In the genomic region with DNA sequence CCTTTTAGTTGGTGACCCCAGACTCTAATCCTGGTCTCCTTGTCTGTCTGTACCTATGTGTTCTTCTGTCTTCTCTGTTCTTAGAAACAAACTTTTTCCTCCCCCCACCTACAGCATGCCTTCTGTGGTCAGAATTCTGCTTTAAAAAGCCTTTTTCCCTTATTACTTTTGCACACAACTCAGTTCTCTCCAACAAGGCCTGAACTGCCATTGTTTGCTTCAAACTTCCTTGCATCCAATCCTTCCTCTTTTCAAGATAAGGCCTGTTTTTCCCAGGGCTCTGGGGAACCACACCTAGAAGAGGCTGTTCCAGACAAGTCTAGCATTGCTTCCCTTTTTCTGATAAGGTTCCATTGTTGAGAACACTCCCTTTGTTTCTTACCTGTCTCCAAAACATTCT, we compare ENCODE assay signal across 14 cellular contexts. TPM values are rescaled to one million over a fixed set of nuclear protein-coding genes. Genes with fewer than 3 reads are reported as not detected.
A peak's percentile ranks its signal among the peaks of the same experiment; 100 is the strongest.
DNase-seq lines count a peak whose midpoint lies in the region; ATAC-seq, FAIRE-seq and TF ChIP-seq lines count a peak whose summit lies in the region.
"Had no signal": no experiment of that assay in that cellular context is flagged by ENCODE, and none has a peak within 500 bp of the region (broad histone marks: within the 10 kb centered on the region; RNA-seq: fewer than 3 reads in every experiment).

No MANE protein-coding gene starts in this region.

- ATAC-seq in stimulated activated naive CD8-positive, alpha-beta T cell treated with anti-CD3 and anti-CD28 coated beads, Interleukin-15, amount 100 ng/mL, for 72 hours = no peak
- no peak for ATAC-seq in GM19467 (IDR thresholded peaks at IDR 0.05; ENCODE audit: unreplicated experiment)

- no peak overlapping the region for H3K9ac ChIP-seq in keratinocyte (ENCODE audit: control insufficient read depth, extremely low read depth, insufficient read depth, low read length)

- no peaks in the 10 kb centered on the region for H3K36me3 ChIP-seq in keratinocyte (ENCODE audit: control insufficient read depth in 2 of 2, extremely low read depth in 1 of 2, insufficient read depth in 2 of 2, low read length in 2 of 2)
- H3K36me3 ChIP-seq in tibial artery = no peaks in the 10 kb centered on the region
- H3K36me3 ChIP-seq: ascending aorta, thyroid gland had no signal

- no peaks in the 10 kb centered on the region for H3K27me3 Mint-ChIP-seq in stimulated activated naive CD8-positive, alpha-beta T cell treated with anti-CD3 and anti-CD28 coated beads, Interleukin-15, Interleukin-2, amounts not matched to agents 100 ng/mL and 50 ng/mL, for 24 hours
- no peaks in the 10 kb centered on the region for H3K27me3 Mint-ChIP-seq in stimulated activated naive CD8-positive, alpha-beta T cell treated with anti-CD3 and anti-CD28 coated beads, Interleukin-15, amount 100 ng/mL, for 72 hours
- H3K27me3 Mint-ChIP-seq in activated T-helper 1 cell treated with anti-CD3 and anti-CD28 coated beads, Interleukin-12 subunit alpha, Interleukin-12 subunit beta, Interleukin-2, Interleukin-4 antibody, amounts not matched to agents 30 ng/mL and 10 ng/mL and 1 ng/mL, durations not matched to agents 14 hours and 24 hours and 36 hours (ENCODE audit: insufficient read depth) = no peaks in the 10 kb centered on the region

- peak; percentile 75 for FAIRE-seq in keratinocyte (lab: Jason Lieb, UNC)

- intact Hi-C loops in activated T-helper 1 cell treated with anti-CD3 and anti-CD28 coated beads, Interleukin-12 subunit alpha, Interleukin-12 subunit beta, Interleukin-2, Interleukin-4 antibody, amounts not matched to agents 30 ng/mL and 10 ng/mL and 1 ng/mL, durations not matched to agents 14 hours and 24 hours and 36 hours (cut with micrococcal nuclease) = no loop called here
- intact Hi-C loops in tibial artery (cut with DNase I; ENCODE audit: low total_unique reads) = no loop called here

- H3K9me1 ChIP-seq in keratinocyte (ENCODE audit: control insufficient read depth, extremely low read depth, insufficient read depth, low read length) = no peaks in the 10 kb centered on the region

- peaks cover 37% of the 10 kb centered on the region for H3K4me1 Mint-ChIP-seq in stimulated activated naive CD8-positive, alpha-beta T cell treated with anti-CD3 and anti-CD28 coated beads, Interleukin-15, Interleukin-2, amounts not matched to agents 100 ng/mL and 50 ng/mL, for 24 hours (ENCODE audit: low read depth)
- peaks cover 28% of the 10 kb centered on the region for H3K4me1 Mint-ChIP-seq in stimulated activated naive CD8-positive, alpha-beta T cell treated with anti-CD3 and anti-CD28 coated beads, Interleukin-15, amount 100 ng/mL, for 72 hours
- peaks cover 43% of the 10 kb centered on the region for H3K4me1 Mint-ChIP-seq in activated T-helper 1 cell treated with anti-CD3 and anti-CD28 coated beads, Interleukin-12 subunit alpha, Interleukin-12 subunit beta, Interleukin-2, Interleukin-4 antibody, amounts not matched to agents 30 ng/mL and 10 ng/mL and 1 ng/mL, durations not matched to agents 14 hours and 24 hours and 36 hours (ENCODE audit: low read depth)

- H3K79me2 ChIP-seq in keratinocyte (ENCODE audit: control insufficient read depth, insufficient read depth, low read length) = no peaks in the 10 kb centered on the region

- H3K9me3 ChIP-seq in keratinocyte (ENCODE audit: control insufficient read depth, low read depth, low read length) = no peaks in the 10 kb centered on the region
- H3K9me3 ChIP-seq in tibial artery = no peaks in the 10 kb centered on the region
- H3K9me3 ChIP-seq: ascending aorta, thyroid gland had no signal

- dilution Hi-C loops in keratinocyte (cut with MboI; ENCODE audit: extremely low pct_ligation_motif_present, low sequenced_read_pairs) = no loop called here

- TF ChIP-seq CTCF in keratinocyte (optimal IDR thresholded peaks at IDR 0.05 in 1 of 3, IDR thresholded peaks at IDR 0.05 in 1 of 3, conservative IDR thresholded peaks at IDR 0.05 in 1 of 3; ENCODE audit: extremely low read depth in 1 of 3, insufficient read depth in 2 of 3, low read length in 3 of 3) (no peak), tibial artery (IDR thresholded peaks at IDR 0.05) (no peak)

- no peaks in the 10 kb centered on the region for H3K36me3 Mint-ChIP-seq in stimulated activated naive CD8-positive, alpha-beta T cell treated with anti-CD3 and anti-CD28 coated beads, Interleukin-15, Interleukin-2, amounts not matched to agents 100 ng/mL and 50 ng/mL, for 24 hours (ENCODE audit: low read depth)
- no peaks in the 10 kb centered on the region for H3K36me3 Mint-ChIP-seq in activated T-helper 1 cell treated with anti-CD3 and anti-CD28 coated beads, Interleukin-12 subunit alpha, Interleukin-12 subunit beta, Interleukin-2, Interleukin-4 antibody, amounts not matched to agents 30 ng/mL and 10 ng/mL and 1 ng/mL, durations not matched to agents 14 hours and 24 hours and 36 hours (ENCODE audit: low read depth)

- peak overlapping the region; percentile 78 for H2AFZ ChIP-seq in keratinocyte (ENCODE audit: control insufficient read depth, low read length)

- H3K4me3 Mint-ChIP-seq in stimulated activated naive CD8-positive, alpha-beta T cell treated with anti-CD3 and anti-CD28 coated beads, Interleukin-15, Interleukin-2, amounts not matched to agents 100 ng/mL and 50 ng/mL, for 24 hours = no peak overlapping the region
- no peak overlapping the region for H3K4me3 Mint-ChIP-seq in stimulated activated naive CD8-positive, alpha-beta T cell treated with anti-CD3 and anti-CD28 coated beads, Interleukin-15, amount 100 ng/mL, for 72 hours
- H3K4me3 Mint-ChIP-seq in activated T-helper 1 cell treated with anti-CD3 and anti-CD28 coated beads, Interleukin-12 subunit alpha, Interleukin-12 subunit beta, Interleukin-2, Interleukin-4 antibody, amounts not matched to agents 30 ng/mL and 10 ng/mL and 1 ng/mL, durations not matched to agents 14 hours and 24 hours and 36 hours = no peak overlapping the region

- no peaks in the 10 kb centered on the region for H3K9me3 Mint-ChIP-seq in stimulated activated naive CD8-positive, alpha-beta T cell treated with anti-CD3 and anti-CD28 coated beads, Interleukin-15, Interleukin-2, amounts not matched to agents 100 ng/mL and 50 ng/mL, for 24 hours
- H3K9me3 Mint-ChIP-seq in stimulated activated naive CD8-positive, alpha-beta T cell treated with anti-CD3 and anti-CD28 coated beads, Interleukin-15, amount 100 ng/mL, for 72 hours = no peaks in the 10 kb centered on the region
- no peaks in the 10 kb centered on the region for H3K9me3 Mint-ChIP-seq in activated T-helper 1 cell treated with anti-CD3 and anti-CD28 coated beads, Interleukin-12 subunit alpha, Interleukin-12 subunit beta, Interleukin-2, Interleukin-4 antibody, amounts not matched to agents 30 ng/mL and 10 ng/mL and 1 ng/mL, durations not matched to agents 14 hours and 24 hours and 36 hours

- no peaks in the 10 kb centered on the region for H4K20me1 ChIP-seq in keratinocyte (ENCODE audit: control insufficient read depth, extremely low read depth, insufficient read depth, low read length)

- H3K27ac Mint-ChIP-seq in stimulated activated naive CD8-positive, alpha-beta T cell treated with anti-CD3 and anti-CD28 coated beads, Interleukin-15, Interleukin-2, amounts not matched to agents 100 ng/mL and 50 ng/mL, for 24 hours = peak overlapping the region; percentile 57
- peak overlapping the region in 1 of 2 donors; percentile 20 for H3K27ac Mint-ChIP-seq in stimulated activated naive CD8-positive, alpha-beta T cell treated with anti-CD3 and anti-CD28 coated beads, Interleukin-15, amount 100 ng/mL, for 72 hours
- H3K27ac Mint-ChIP-seq in activated T-helper 1 cell treated with anti-CD3 and anti-CD28 coated beads, Interleukin-12 subunit alpha, Interleukin-12 subunit beta, Interleukin-2, Interleukin-4 antibody, amounts not matched to agents 30 ng/mL and 10 ng/mL and 1 ng/mL, durations not matched to agents 14 hours and 24 hours and 36 hours = peak overlapping the region; percentile 64

- H3K27me3 ChIP-seq in keratinocyte (ENCODE audit: control insufficient read depth, extremely low read depth, insufficient read depth, low read length) (no peaks in the 10 kb centered on the region), tibial artery (no peaks in the 10 kb centered on the region)
- H3K27me3 ChIP-seq: ascending aorta, dorsolateral prefrontal cortex, thyroid gland had no signal

- H3K4me1 ChIP-seq in keratinocyte (ENCODE audit: control insufficient read depth, extremely low read depth, insufficient read depth, low read length) = peaks cover 21% of the 10 kb centered on the region
- H3K4me1 ChIP-seq in tibial artery = no peaks in the 10 kb centered on the region
- H3K4me1 ChIP-seq: ascending aorta, thyroid gland had no signal

- no peak for DNase-seq in stimulated activated naive CD8-positive, alpha-beta T cell treated with anti-CD3 and anti-CD28 coated beads, Interleukin-15, amount 100 ng/mL, for 72 hours
- no peak for DNase-seq in activated T-helper 1 cell treated with anti-CD3 and anti-CD28 coated beads, Interleukin-12 subunit alpha, Interleukin-12 subunit beta, Interleukin-2, Interleukin-4 antibody, amounts not matched to agents 30 ng/mL and 10 ng/mL and 1 ng/mL, durations not matched to agents 14 hours and 24 hours and 36 hours (ENCODE audit: low spot score)
- DNase-seq in keratinocyte (ENCODE audit: low read depth, low spot score) (no peak), tibial artery (no peak), medulla oblongata (ENCODE audit: extremely low spot score) (no peak)
- no peak for DNase-seq in stimulated activated CD4-positive, alpha-beta T cell treated with anti-CD3 and anti-CD28 coated beads, Interleukin-4, amount 100 ng/mL, for 4 hours
- DNase-seq: DMS79 treated with DMSO at 0.1 percent for 48 hours, dorsolateral prefrontal cortex, NCI-H226, SW 1271, thyroid gland had no signal

- peak overlapping the region; percentile 56 for H3K27ac ChIP-seq in keratinocyte (ENCODE audit: control insufficient read depth, insufficient read depth, low read length)
- no peak overlapping the region for H3K27ac ChIP-seq in tibial artery
- H3K27ac ChIP-seq: ascending aorta, dorsolateral prefrontal cortex, thyroid gland had no signal

- peak overlapping the region; percentile 53 for H3K4me2 ChIP-seq in keratinocyte (ENCODE audit: control insufficient read depth, extremely low read depth, insufficient read depth, low read depth, low read length)

- H3K4me3 ChIP-seq in keratinocyte (ENCODE audit: control insufficient read depth in 2 of 3, extremely low read depth in 1 of 3, insufficient read depth in 2 of 3, low read depth in 1 of 3, low read length in 3 of 3) = no peak overlapping the region
- no peak overlapping the region for H3K4me3 ChIP-seq in tibial artery
- H3K4me3 ChIP-seq: ascending aorta, dorsolateral prefrontal cortex, thyroid gland had no signal

RNA-seq across cellular contexts. Expression of a gene that starts 22.2 kb away (rescaled TPM):
- 132 and 133 TPM in 2 replicates for total RNA-seq in activated T-helper 1 cell treated with anti-CD3 and anti-CD28 coated beads, Interleukin-12 subunit alpha, Interleukin-12 subunit beta, Interleukin-2, Interleukin-4 antibody, amounts not matched to agents 30 ng/mL and 10 ng/mL and 1 ng/mL, durations not matched to agents 14 hours and 24 hours and 36 hours
- 23.1 to 30.9 TPM (median 25.8 TPM) in 3 replicates for polyA plus RNA-seq in keratinocyte
- polyA plus RNA-seq in keratinocyte (2011; ENCODE audit: low read depth) = 19.5 TPM
- 13.5 and 24.9 TPM in 2 replicates for polyA plus RNA-seq in keratinocyte (2011; cell fraction: cytosol; rRNA removed)
- 39.8 and 48.8 TPM in 2 replicates for polyA plus RNA-seq in keratinocyte (2011; cell fraction: nucleus; rRNA removed)
- polyA plus RNA-seq in keratinocyte (2012; ENCODE audit: low replicate concordance) = 14.5 and 16.8 TPM in 2 replicates
- 28.3 to 64.9 TPM (median 62.5 TPM) in 3 replicates for polyA minus RNA-seq in keratinocyte
- polyA minus RNA-seq in keratinocyte (2011; cell fraction: cytosol; rRNA and poly(A)+ RNA removed) = 30.1 TPM
- 49.8 and 96.1 TPM in 2 replicates for polyA minus RNA-seq in keratinocyte (2011; cell fraction: nucleus; rRNA and poly(A)+ RNA removed)
